ENCODE assay signal across 8 cellular contexts in the genomic region with DNA sequence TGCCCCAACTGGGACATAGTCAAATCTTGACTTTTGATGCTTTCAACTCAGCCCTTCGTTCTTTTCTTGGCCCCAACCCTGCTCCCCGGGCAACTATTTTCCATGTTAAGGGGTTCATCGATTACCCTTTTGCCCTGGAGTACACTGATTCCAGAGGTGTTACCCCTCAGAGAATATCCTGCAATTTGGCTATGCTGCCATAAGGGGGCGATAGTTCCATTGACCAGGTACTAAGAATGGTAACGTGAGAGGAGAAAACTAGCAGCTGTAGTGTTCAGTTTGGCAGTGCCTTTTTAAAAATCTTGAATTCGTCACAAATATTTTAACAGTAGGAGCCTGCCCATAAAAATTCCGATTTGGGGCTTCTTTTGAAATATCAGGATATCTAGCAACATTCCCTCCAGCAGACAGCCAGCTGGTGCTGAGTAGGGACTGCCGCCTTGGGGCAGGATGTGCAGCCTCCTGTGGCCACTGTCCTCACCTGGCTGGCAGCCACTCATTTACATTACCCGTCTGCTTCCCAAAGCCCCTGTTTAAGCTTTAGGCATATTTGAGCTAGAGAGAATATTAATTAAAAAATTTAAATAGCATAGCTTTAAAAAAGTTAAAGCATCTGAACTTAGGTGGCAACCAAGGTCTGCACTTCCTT.
A peak's percentile ranks its signal among the peaks of the same experiment; 100 is the strongest.
DNase-seq lines count a peak whose midpoint lies in the region; ATAC-seq and TF ChIP-seq lines count a peak whose summit lies in the region.

No MANE protein-coding gene starts in this region.

- peaks cover 11% of the 10 kb centered on the region; the same call in 1 of the 2 replicates for H3K9me3 ChIP-seq in IMR-90 (ENCODE audit: control insufficient read depth, insufficient read depth, low read length)
- H3K9me3 ChIP-seq in right cardiac atrium (ENCODE audit: control insufficient read depth, low read length), result peaks cover 2% of the 10 kb centered on the region

- H2BK5ac ChIP-seq in IMR-90 (ENCODE audit: low read depth, low read length, poor library complexity, severe bottlenecking) (no peak overlapping the region), mesendoderm (ENCODE audit: low read length) (no peak overlapping the region)

- no peak overlapping the region for H2BK20ac ChIP-seq in IMR-90 (ENCODE audit: low read depth, low read length)

- no peak overlapping the region for H3K56ac ChIP-seq in IMR-90 (ENCODE audit: extremely low read depth, insufficient read depth, low read length)
- H3K56ac ChIP-seq in mesendoderm (ENCODE audit: low read length), result no peak overlapping the region

- TF ChIP-seq RAD21 in IMR-90 (IDR thresholded peaks at IDR 0.05; ENCODE audit: low read length), result no peak

- no peak overlapping the region for H3K23ac ChIP-seq in IMR-90 (ENCODE audit: low read depth, low read length)
- no peak overlapping the region for H3K23ac ChIP-seq in mesendoderm (ENCODE audit: low read length)

- H4K20me1 ChIP-seq in IMR-90 (ENCODE audit: insufficient read depth, low read length), result no peaks in the 10 kb centered on the region

- H3K4ac ChIP-seq in IMR-90 (ENCODE audit: low read depth, low read length), result no peak overlapping the region
- H3K4ac ChIP-seq in mesendoderm (ENCODE audit: low read depth, low read length), result no peak overlapping the region

- H3K4me1 ChIP-seq in IMR-90 (ENCODE audit: control insufficient read depth, insufficient read depth, low read length), result no peaks in the 10 kb centered on the region
- no peaks in the 10 kb centered on the region for H3K4me1 ChIP-seq in mesendoderm (ENCODE audit: control insufficient read depth, low read depth, low read length)
- H3K4me1 ChIP-seq in right cardiac atrium (ENCODE audit: control insufficient read depth, insufficient read depth, low read length), result no peaks in the 10 kb centered on the region

- no peaks in the 10 kb centered on the region for H3K9me1 ChIP-seq in IMR-90 (ENCODE audit: insufficient read depth, low read length)

- DNase-seq in NCI-H146 (lab: John Stamatoyannopoulos, UW) (peak; percentile 40), NCI-H146 treated with DMSO at 0.1 percent for 48 hours (lab: John Stamatoyannopoulos, UW; ENCODE audit: unreplicated experiment) (no peak), IMR-90 (no peak), mesendoderm (peak; percentile 68), NCI-H1092 (lab: John Stamatoyannopoulos, UW) (no peak), right cardiac atrium (no peak)

- no peak for TF ChIP-seq POLR2A in IMR-90 (IDR thresholded peaks at IDR 0.05; ENCODE audit: low read depth, low read length)

- H2AK9ac ChIP-seq in IMR-90 (replicated peaks; ENCODE audit: low read depth, low read length, poor library complexity), result no peak overlapping the region

- H2AK5ac ChIP-seq in IMR-90 (ENCODE audit: low read depth, low read length) (no peak overlapping the region), mesendoderm (ENCODE audit: low read length) (no peak overlapping the region)

- no peak overlapping the region for H2AFZ ChIP-seq in IMR-90 (replicated peaks; ENCODE audit: low read length, poor library complexity)

- H3K27me3 ChIP-seq in IMR-90 (ENCODE audit: control insufficient read depth, insufficient read depth, low read length) (no peaks in the 10 kb centered on the region), mesendoderm (ENCODE audit: insufficient read depth, low read length, poor library complexity) (no peaks in the 10 kb centered on the region), right cardiac atrium (ENCODE audit: control insufficient read depth, insufficient read depth) (no peaks in the 10 kb centered on the region)

- no peaks in the 10 kb centered on the region for H3K36me3 ChIP-seq in IMR-90 (ENCODE audit: control insufficient read depth, insufficient read depth, low read length)
- no peaks in the 10 kb centered on the region for H3K36me3 ChIP-seq in mesendoderm (ENCODE audit: control insufficient read depth, insufficient read depth, low read length)

- BruUV-seq in IMR-90 (replicated peaks; lab: Mats Ljungman, UMichigan), result no TSS peak

- in situ Hi-C loops in IMR-90 (cut with MboI; ENCODE audit: low sequenced_read_pairs), result no loop called here

- ATAC-seq in IMR-90 (ENCODE audit: low read depth) (no peak), GM18870 (IDR thresholded peaks at IDR 0.05; ENCODE audit: unreplicated experiment) (no peak), right cardiac atrium (no peak)

- H3K9ac ChIP-seq in IMR-90 (ENCODE audit: low read depth, low read length) (no peak overlapping the region), mesendoderm (ENCODE audit: low read length) (no peak overlapping the region)

- dilution Hi-C loops in IMR-90 (cut with HindIII; ENCODE audit: low sequenced_read_pairs, unreplicated experiment), result no loop called here

- no peak overlapping the region for H3K14ac ChIP-seq in IMR-90 (replicated peaks; ENCODE audit: low read depth, low read length)

- CTCF ChIA-PET in IMR-90 (lab: Yijun Ruan, JAX), result interaction anchor here (0.6 kb wide), 1 partner anchor 10 kb away, joined by 3 read pairs; no protein-coding TSS in a partner anchor

- TF ChIP-seq CTCF in IMR-90 (conservative IDR thresholded peaks at IDR 0.05; ENCODE audit: low read depth, low read length), result 0 out of 2 replicates have a peak, but pooled peaks have one; percentile 7
- TF ChIP-seq CTCF in VCaP (conservative IDR thresholded peaks at IDR 0.05), result peak; percentile 50; the same call in 1 of the 2 replicates

- no peak overlapping the region for H2BK15ac ChIP-seq in IMR-90 (ENCODE audit: low read depth, low read length)
- H2BK15ac ChIP-seq in mesendoderm (replicated peaks; ENCODE audit: low read depth), result no peak overlapping the region

- intact Hi-C loops in IMR-90 (cut with micrococcal nuclease) (no loop called here), right cardiac atrium (cut with DNase I) (no loop called here)

- H3K4me2 ChIP-seq in IMR-90 (ENCODE audit: low read depth, low read length), result no peak overlapping the region
- no peak overlapping the region for H3K4me2 ChIP-seq in mesendoderm (ENCODE audit: low read length)

- H3K27ac ChIP-seq in IMR-90 (ENCODE audit: insufficient read depth, low read length) (no peak overlapping the region), VCaP (no peak overlapping the region), mesendoderm (ENCODE audit: low read depth, low read length) (no peak overlapping the region), right cardiac atrium (ENCODE audit: low read length) (no peak overlapping the region)

- no peak overlapping the region for H4K8ac ChIP-seq in IMR-90 (ENCODE audit: low read depth in 2 of 2, low read length in 2 of 2)
- H4K8ac ChIP-seq in mesendoderm (ENCODE audit: low read depth, low read length), result no peak overlapping the region

- H4K5ac ChIP-seq in IMR-90 (ENCODE audit: low read depth, low read length) (no peak overlapping the region), mesendoderm (ENCODE audit: low read length) (no peak overlapping the region)

- H3K18ac ChIP-seq in IMR-90 (ENCODE audit: low read depth, low read length) (no peak overlapping the region), mesendoderm (ENCODE audit: low read length) (no peak overlapping the region)

- POLR2A ChIA-PET in IMR-90 (lab: Charles Lee; ENCODE audit: unreplicated experiment), result interaction anchor here (0.6 kb wide), 1 partner anchor 919 kb away, joined by 3 read pairs; no protein-coding TSS in a partner anchor

- no peak overlapping the region for H3K4me3 ChIP-seq in IMR-90 (ENCODE audit: insufficient read depth, low read depth, low read length)
- no peak overlapping the region for H3K4me3 ChIP-seq in mesendoderm (ENCODE audit: low read length)
- no peak overlapping the region for H3K4me3 ChIP-seq in right cardiac atrium (ENCODE audit: low read length)

- H3K79me2 ChIP-seq in mesendoderm (ENCODE audit: control insufficient read depth, insufficient read depth, low read length), result no peaks in the 10 kb centered on the region

- no peak overlapping the region for H4K91ac ChIP-seq in IMR-90 (ENCODE audit: insufficient read depth, low read depth, low read length)

- 34% methylated on average over 2 of the region's 9 CpGs; no CpG with 5 or more reads in 1 of the 2 experiments for WGBS in IMR-90 (ENCODE audit: extremely low coverage in 2 of 2, insufficient read length in 1 of 2), 2 experiments
- WGBS in mesendoderm (ENCODE audit: extremely low coverage, insufficient coverage, low lambda C conversion rate), result no CpG with 5 or more reads among the region's 9 CpGs
- WGBS in right cardiac atrium, result 31% methylated on average over 9 of the region's 9 CpGs

- H2BK120ac ChIP-seq in IMR-90 (ENCODE audit: low read depth, low read length), result no peak overlapping the region
- H2BK120ac ChIP-seq in mesendoderm (ENCODE audit: low read depth, low read length), result no peak overlapping the region

- H3K79me1 ChIP-seq in IMR-90 (ENCODE audit: low read depth in 1 of 2, low read length in 2 of 2) (no peaks in the 10 kb centered on the region), mesendoderm (ENCODE audit: low read length) (no peaks in the 10 kb centered on the region)

TF ChIP-seq in IMR-90, 13 proteins besides CTCF, POLR2A, EP300 and RAD21 (continues in another document):
- TF ChIP-seq MAFK (IDR thresholded peaks at IDR 0.05; ENCODE audit: low read depth, low read length), result no peak
- TF ChIP-seq, protein P1, sequence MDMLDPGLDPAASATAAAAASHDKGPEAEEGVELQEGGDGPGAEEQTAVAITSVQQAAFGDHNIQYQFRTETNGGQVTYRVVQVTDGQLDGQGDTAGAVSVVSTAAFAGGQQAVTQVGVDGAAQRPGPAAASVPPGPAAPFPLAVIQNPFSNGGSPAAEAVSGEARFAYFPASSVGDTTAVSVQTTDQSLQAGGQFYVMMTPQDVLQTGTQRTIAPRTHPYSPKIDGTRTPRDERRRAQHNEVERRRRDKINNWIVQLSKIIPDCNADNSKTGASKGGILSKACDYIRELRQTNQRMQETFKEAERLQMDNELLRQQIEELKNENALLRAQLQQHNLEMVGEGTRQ (IDR thresholded peaks at IDR 0.05; ENCODE audit: low read depth, low read length), result no peak
- TF ChIP-seq CHD1 (IDR thresholded peaks at IDR 0.05; ENCODE audit: low read depth, low read length), result no peak
- TF ChIP-seq, protein P2, sequence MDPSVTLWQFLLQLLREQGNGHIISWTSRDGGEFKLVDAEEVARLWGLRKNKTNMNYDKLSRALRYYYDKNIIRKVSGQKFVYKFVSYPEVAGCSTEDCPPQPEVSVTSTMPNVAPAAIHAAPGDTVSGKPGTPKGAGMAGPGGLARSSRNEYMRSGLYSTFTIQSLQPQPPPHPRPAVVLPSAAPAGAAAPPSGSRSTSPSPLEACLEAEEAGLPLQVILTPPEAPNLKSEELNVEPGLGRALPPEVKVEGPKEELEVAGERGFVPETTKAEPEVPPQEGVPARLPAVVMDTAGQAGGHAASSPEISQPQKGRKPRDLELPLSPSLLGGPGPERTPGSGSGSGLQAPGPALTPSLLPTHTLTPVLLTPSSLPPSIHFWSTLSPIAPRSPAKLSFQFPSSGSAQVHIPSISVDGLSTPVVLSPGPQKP (IDR thresholded peaks at IDR 0.05; ENCODE audit: borderline replicate concordance, low read depth, low read length), result no peak
- no peak for TF ChIP-seq BHLHE40 (IDR thresholded peaks at IDR 0.05; ENCODE audit: low read depth, low read length)
- no peak for TF ChIP-seq FOS (IDR thresholded peaks at IDR 0.05; ENCODE audit: low read depth, low read length)
- TF ChIP-seq CEBPB (IDR thresholded peaks at IDR 0.05; ENCODE audit: low read depth, low read length), result no peak
- TF ChIP-seq MXI1 (IDR thresholded peaks at IDR 0.05; ENCODE audit: borderline replicate concordance, low read depth, low read length), result no peak
- no peak for TF ChIP-seq RFX5 (IDR thresholded peaks at IDR 0.05; ENCODE audit: low read depth, low read length)

Comparison
In these comparisons a context has a peak if more than half of its experiments do, and no peak if none do; other contexts are left out.
1. DNase-seq: peak in NCI-H146 (single experiment) and mesendoderm (single experiment); none in NCI-H146 treated with DMSO at 0.1 percent for 48 hours (single experiment), IMR-90 (single experiment), NCI-H1092 (single experiment) and right cardiac atrium (0 of 3).